ENCODE assay signal across 10 cellular contexts in genomic region chr4:38949416-38950051, GRCh38.
DNase-seq lines count a peak whose midpoint lies in the region; ATAC-seq, FAIRE-seq and TF ChIP-seq lines count a peak whose summit lies in the region.
"Had no signal": no experiment of that assay in that cellular context is flagged by ENCODE, and none has a peak within 500 bp of the region (broad histone marks: within the 10 kb centered on the region; RNA-seq: fewer than 3 reads in every experiment).

No MANE protein-coding gene starts in this region.

- no peaks in the 10 kb centered on the region for H3K9me3 Mint-ChIP-seq in activated T-helper 1 cell treated with anti-CD3 and anti-CD28 coated beads, Interleukin-12 subunit alpha, Interleukin-12 subunit beta, Interleukin-2, Interleukin-4 antibody, amounts not matched to agents 30 ng/mL and 10 ng/mL and 1 ng/mL, durations not matched to agents 14 hours and 24 hours and 36 hours
- no peaks in the 10 kb centered on the region for H3K9me3 Mint-ChIP-seq in Calu3 (ENCODE audit: low read depth, unreplicated experiment)

- H3K27ac Mint-ChIP-seq in activated T-helper 1 cell treated with anti-CD3 and anti-CD28 coated beads, Interleukin-12 subunit alpha, Interleukin-12 subunit beta, Interleukin-2, Interleukin-4 antibody, amounts not matched to agents 30 ng/mL and 10 ng/mL and 1 ng/mL, durations not matched to agents 14 hours and 24 hours and 36 hours = peak overlapping the region; percentile 88
- H3K27ac Mint-ChIP-seq in Calu3 (ENCODE audit: unreplicated experiment) = no peak overlapping the region

- H3K27ac ChIP-seq in foreskin keratinocyte = no peak overlapping the region
- H3K27ac ChIP-seq: lower lobe of right lung had no signal

- no peaks in the 10 kb centered on the region for H3K27me3 Mint-ChIP-seq in activated T-helper 1 cell treated with anti-CD3 and anti-CD28 coated beads, Interleukin-12 subunit alpha, Interleukin-12 subunit beta, Interleukin-2, Interleukin-4 antibody, amounts not matched to agents 30 ng/mL and 10 ng/mL and 1 ng/mL, durations not matched to agents 14 hours and 24 hours and 36 hours (ENCODE audit: insufficient read depth)
- H3K27me3 Mint-ChIP-seq in Calu3 (ENCODE audit: unreplicated experiment) = no peaks in the 10 kb centered on the region

- H3K4me3 Mint-ChIP-seq in activated T-helper 1 cell treated with anti-CD3 and anti-CD28 coated beads, Interleukin-12 subunit alpha, Interleukin-12 subunit beta, Interleukin-2, Interleukin-4 antibody, amounts not matched to agents 30 ng/mL and 10 ng/mL and 1 ng/mL, durations not matched to agents 14 hours and 24 hours and 36 hours = peak overlapping the region; percentile 47
- H3K4me3 Mint-ChIP-seq in Calu3 (ENCODE audit: low read depth, unreplicated experiment) = no peak overlapping the region

- intact Hi-C loops in activated T-helper 1 cell treated with anti-CD3 and anti-CD28 coated beads, Interleukin-12 subunit alpha, Interleukin-12 subunit beta, Interleukin-2, Interleukin-4 antibody, amounts not matched to agents 30 ng/mL and 10 ng/mL and 1 ng/mL, durations not matched to agents 14 hours and 24 hours and 36 hours (cut with micrococcal nuclease) = loop anchor here (1.0 kb wide), 1 partner anchor 8 kb away; no protein-coding TSS in a partner anchor
- intact Hi-C loops in Calu3 (cut with micrococcal nuclease; ENCODE audit: unreplicated experiment) = no loop called here

- peak; percentile 37 for ATAC-seq in foreskin keratinocyte
- ATAC-seq: lower lobe of right lung had no signal

- CTCF ChIA-PET in Calu3 (lab: Charles Lee) = interaction anchor here (0.8 to 1.4 kb wide), 3 partner anchors 44 to 186 kb away, joined by 3 to 4 read pairs (median 3); no protein-coding TSS in a partner anchor

- H3K4me1 ChIP-seq in foreskin keratinocyte = peaks cover 16% of the 10 kb centered on the region
- H3K4me1 ChIP-seq: Caco-2, lower lobe of right lung had no signal

- BruUV-seq in Calu3 (replicated peaks; lab: Mats Ljungman, UMichigan) = no TSS peak

- peaks cover 3% of the 10 kb centered on the region for H3K36me3 Mint-ChIP-seq in activated T-helper 1 cell treated with anti-CD3 and anti-CD28 coated beads, Interleukin-12 subunit alpha, Interleukin-12 subunit beta, Interleukin-2, Interleukin-4 antibody, amounts not matched to agents 30 ng/mL and 10 ng/mL and 1 ng/mL, durations not matched to agents 14 hours and 24 hours and 36 hours (ENCODE audit: low read depth)
- peaks cover 4% of the 10 kb centered on the region for H3K36me3 Mint-ChIP-seq in Calu3 (ENCODE audit: insufficient read depth, unreplicated experiment)

- TF ChIP-seq CTCF in foreskin keratinocyte (conservative IDR thresholded peaks at IDR 0.05) = no peak
- TF ChIP-seq CTCF in Calu3 (IDR thresholded peaks at IDR 0.05; ENCODE audit: unreplicated experiment) = no peak

- DNase-seq in stimulated activated CD4-positive, alpha-beta T cell treated with anti-CD3 and anti-CD28 coated beads, Interleukin-12 subunit alpha, Interleukin-12 subunit beta, amount 100 ng/mL, for 48 hours (ENCODE audit: low read depth in 2 of 3, low spot score in 1 of 3) = peak in 2 of 3 donors; percentile 14 to 27
- DNase-seq in stimulated activated CD4-positive, alpha-beta T cell treated with anti-CD3 and anti-CD28 coated beads, Interleukin-4, amount 100 ng/mL, for 1 hour = no peak
- peak; percentile 59 for DNase-seq in activated T-helper 1 cell treated with anti-CD3 and anti-CD28 coated beads, Interleukin-12 subunit alpha, Interleukin-12 subunit beta, Interleukin-2, Interleukin-4 antibody, amounts not matched to agents 30 ng/mL and 10 ng/mL and 1 ng/mL, durations not matched to agents 14 hours and 24 hours and 36 hours (ENCODE audit: low spot score)
- DNase-seq in foreskin keratinocyte (peak; percentile 38 to 69), urothelium cell line (ENCODE audit: low spot score) (peak; percentile 14), hippocampal formation (lab: John Stamatoyannopoulos, UW) (no peak), Calu3 (no peak), NCI-H524 treated with DMSO at 0.1 percent for 48 hours (lab: John Stamatoyannopoulos, UW) (no peak)
- DNase-seq: Caco-2, lower lobe of right lung had no signal

- peaks cover 2% of the 10 kb centered on the region for H3K27me3 ChIP-seq in foreskin keratinocyte

- H3K4me1 Mint-ChIP-seq in activated T-helper 1 cell treated with anti-CD3 and anti-CD28 coated beads, Interleukin-12 subunit alpha, Interleukin-12 subunit beta, Interleukin-2, Interleukin-4 antibody, amounts not matched to agents 30 ng/mL and 10 ng/mL and 1 ng/mL, durations not matched to agents 14 hours and 24 hours and 36 hours (ENCODE audit: low read depth) = peaks cover 61% of the 10 kb centered on the region
- H3K4me1 Mint-ChIP-seq in Calu3 (ENCODE audit: low read depth, unreplicated experiment) = peaks cover 23% of the 10 kb centered on the region

- no peak for FAIRE-seq in urothelium cell line (lab: Jason Lieb, UNC)

Comparison
In these comparisons a context has a peak if more than half of its experiments do, and no peak if none do; other contexts are left out.
1. DNase-seq: peak in stimulated activated CD4-positive, alpha-beta T cell treated with anti-CD3 and anti-CD28 coated beads, Interleukin-12 subunit alpha, Interleukin-12 subunit beta, amount 100 ng/mL, for 48 hours (2 of 3), activated T-helper 1 cell treated with anti-CD3 and anti-CD28 coated beads, Interleukin-12 subunit alpha, Interleukin-12 subunit beta, Interleukin-2, Interleukin-4 antibody, amounts not matched to agents 30 ng/mL and 10 ng/mL and 1 ng/mL, durations not matched to agents 14 hours and 24 hours and 36 hours (single experiment), foreskin keratinocyte (2 of 2) and urothelium cell line (single experiment); none in stimulated activated CD4-positive, alpha-beta T cell treated with anti-CD3 and anti-CD28 coated beads, Interleukin-4, amount 100 ng/mL, for 1 hour (single experiment), hippocampal formation (0 of 2), Calu3 (single experiment) and NCI-H524 treated with DMSO at 0.1 percent for 48 hours (single experiment).